20 cellular contexts compared by ENCODE assay signal in genomic region chrX:9790866-9791265, GRCh38. TPM values are rescaled to one million over a fixed set of nuclear protein-coding genes. Genes with fewer than 3 reads are reported as not detected.
DNase-seq lines count a peak whose midpoint lies in the region; ATAC-seq and TF ChIP-seq lines count a peak whose summit lies in the region.
"Had no signal": no experiment of that assay in that cellular context is flagged by ENCODE, and none has a peak within 500 bp of the region (broad histone marks: within the 10 kb centered on the region; RNA-seq: fewer than 3 reads in every experiment).

No MANE protein-coding gene starts in this region.

- peaks cover 9 to 14% of the 10 kb centered on the region in 2 donors for H3K27me3 Mint-ChIP-seq in CD4-positive, alpha-beta memory T cell
- peaks cover 17% of the 10 kb centered on the region for H3K27me3 Mint-ChIP-seq in activated T-helper 17 cell treated with anti-CD3 and anti-CD28 coated beads, Interleukin-2, amount 50 U/mL, for 72 hours

- no peak overlapping the region for H3K9ac ChIP-seq in HUES48 (ENCODE audit: low read depth, low read length)

- POLR2A ChIA-PET in CD4-positive, alpha-beta memory T cell (lab: Charles Lee; ENCODE audit: partially characterized antibody) = no interaction called here

- H3K79me2 ChIP-seq in hepatocyte = peaks cover 59% of the 10 kb centered on the region

- H3K36me3 Mint-ChIP-seq in CD4-positive, alpha-beta memory T cell = no peaks in the 10 kb centered on the region
- no peaks in the 10 kb centered on the region for H3K36me3 Mint-ChIP-seq in activated T-helper 17 cell treated with anti-CD3 and anti-CD28 coated beads, Interleukin-2, amount 50 U/mL, for 72 hours (ENCODE audit: low read depth)

- WGBS in hepatocyte (ENCODE audit: low lambda C conversion rate, missing lambda C conversion rate) = 67% methylated on average over 6 of the region's 6 CpGs
- 81 to 94% (median 87%) methylated on average over 6 of the region's 6 CpGs for WGBS in spleen, 5 donors

- CTCF ChIA-PET in CD4-positive, alpha-beta memory T cell (lab: Charles Lee; ENCODE audit: partially characterized antibody) = no interaction called here

- peaks cover 0 to 14% (median 8%) of the 10 kb centered on the region in 8 donors for H3K9me3 Mint-ChIP-seq in CD4-positive, alpha-beta memory T cell
- H3K9me3 Mint-ChIP-seq in activated T-helper 17 cell treated with anti-CD3 and anti-CD28 coated beads, Interleukin-2, amount 50 U/mL, for 72 hours = peaks cover 6% of the 10 kb centered on the region

- H4K20me1 ChIP-seq in hepatocyte (ENCODE audit: insufficient read depth, poor library complexity, severe bottlenecking) = no peaks in the 10 kb centered on the region

- H3K9me3 ChIP-seq in HUES48 (ENCODE audit: control insufficient read depth, insufficient read depth, low read length) = no peaks in the 10 kb centered on the region
- no peaks in the 10 kb centered on the region for H3K9me3 ChIP-seq in hepatocyte (ENCODE audit: low read depth)
- peaks cover 0 to 11% (median 0%) of the 10 kb centered on the region in 8 donors for H3K9me3 ChIP-seq in spleen
- no peaks in the 10 kb centered on the region for H3K9me3 ChIP-seq in CD4-positive, alpha-beta memory T cell (ENCODE audit: control insufficient read depth in 1 of 2, low read length in 2 of 2)

- H3K4me3 ChIP-seq in HUES48 (ENCODE audit: low read depth, low read length) (no peak overlapping the region; the same call in 1 of the 2 replicates), choroid plexus epithelial cell (ENCODE audit: low read depth, low read length) (no peak overlapping the region), hepatocyte (no peak overlapping the region), spleen (no peak overlapping the region)
- no peak overlapping the region for H3K4me3 ChIP-seq in CD4-positive, alpha-beta memory T cell (ENCODE audit: low read length in 2 of 2)

- H3K27me3 ChIP-seq in HUES48 (ENCODE audit: control insufficient read depth, insufficient read depth, low read length) = peaks cover 9% of the 10 kb centered on the region; the same call in 1 of the 2 replicates
- no peaks in the 10 kb centered on the region for H3K27me3 ChIP-seq in hepatocyte
- peaks cover 0 to 39% (median 20%) of the 10 kb centered on the region in 7 donors for H3K27me3 ChIP-seq in spleen (replicated peaks in 1 of 7)
- no peaks in the 10 kb centered on the region for H3K27me3 ChIP-seq in CD4-positive, alpha-beta memory T cell (ENCODE audit: insufficient read depth, low read length)

- TF ChIP-seq CTCF in choroid plexus epithelial cell (conservative IDR thresholded peaks at IDR 0.05; ENCODE audit: low read depth, low read length) (no peak), hepatocyte (IDR thresholded peaks at IDR 0.05; ENCODE audit: poor library complexity) (no peak), spleen (IDR thresholded peaks at IDR 0.05 in 8 of 11, conservative IDR thresholded peaks at IDR 0.05 in 3 of 11) (no peak)

- peaks cover 0 to 4% (median 0%) of the 10 kb centered on the region in 4 donors for H3K4me1 Mint-ChIP-seq in CD4-positive, alpha-beta memory T cell
- H3K4me1 Mint-ChIP-seq in activated T-helper 17 cell treated with anti-CD3 and anti-CD28 coated beads, Interleukin-2, amount 50 U/mL, for 72 hours = no peaks in the 10 kb centered on the region

- H3K27ac Mint-ChIP-seq in CD4-positive, alpha-beta memory T cell = no peak overlapping the region
- H3K27ac Mint-ChIP-seq in activated T-helper 17 cell treated with anti-CD3 and anti-CD28 coated beads, Interleukin-2, amount 50 U/mL, for 72 hours = no peak overlapping the region

- no peak overlapping the region for H3K4me2 ChIP-seq in hepatocyte

- H3K4me3 Mint-ChIP-seq in CD4-positive, alpha-beta memory T cell = no peak overlapping the region
- H3K4me3 Mint-ChIP-seq in activated T-helper 17 cell treated with anti-CD3 and anti-CD28 coated beads, Interleukin-2, amount 50 U/mL, for 72 hours = no peak overlapping the region

- no peak for ATAC-seq in activated T-helper 17 cell treated with anti-CD3 and anti-CD28 coated beads, Interleukin-2, amount 50 U/mL, for 72 hours (replicated peaks)

- no peak for TF ChIP-seq POLR2A in spleen (IDR thresholded peaks at IDR 0.05)

- H2AFZ ChIP-seq in hepatocyte = no peak overlapping the region

- H3K9me2 ChIP-seq in hepatocyte (replicated peaks; ENCODE audit: insufficient read depth) = no peaks in the 10 kb centered on the region

- H3K27ac ChIP-seq in HUES48 (ENCODE audit: low read depth, low read length) = peak overlapping the region; percentile 36
- peak overlapping the region; percentile 45 for H3K27ac ChIP-seq in hepatocyte
- no peak overlapping the region for H3K27ac ChIP-seq in spleen
- H3K27ac ChIP-seq in CD4-positive, alpha-beta memory T cell (ENCODE audit: low read depth, low read length) = no peak overlapping the region

- no peaks in the 10 kb centered on the region for H3K36me3 ChIP-seq in HUES48 (ENCODE audit: control insufficient read depth, insufficient read depth, low read length)
- H3K36me3 ChIP-seq in hepatocyte (replicated peaks; ENCODE audit: insufficient read depth, low read depth) = no peaks in the 10 kb centered on the region
- no peaks in the 10 kb centered on the region for H3K36me3 ChIP-seq in spleen
- H3K36me3 ChIP-seq in CD4-positive, alpha-beta memory T cell (ENCODE audit: insufficient read depth, low read length) = no peaks in the 10 kb centered on the region

- intact Hi-C loops in spleen (cut with DNase I; ENCODE audit: low total_unique reads) = no loop called here
- intact Hi-C loops in CD4-positive, alpha-beta memory T cell (cut with micrococcal nuclease) = no loop called here

- DNase-seq in choroid plexus epithelial cell (ENCODE audit: low read depth) (peak; percentile 33), hepatocyte (ENCODE audit: low spot score) (peak; percentile 19), spleen (peak; percentile 11), T-helper 9 cell (no peak), NCI-H510A treated with DMSO at 0.1 percent for 48 hours (lab: John Stamatoyannopoulos, UW) (no peak)
- no peak for DNase-seq in CD4-positive, alpha-beta memory T cell
- DNase-seq: C1 segment of cervical spinal cord; DMS 273 treated with DMSO at 0.1 percent for 48 hours; DND-41; GDM1; HCEC 1CT; NCI-H1417 treated with DMSO at 0.1 percent for 48 hours; NCI-H1930; NCI-H446; NK-92 treated with Interleukin-12 subunit alpha and Interleukin-12 subunit beta, amount 100 ng/mL, for 24 hours; Right ventricle myocardium superior had no signal

- H3K4me1 ChIP-seq in HUES48 (ENCODE audit: control insufficient read depth, insufficient read depth, low read length) = peaks cover 39% of the 10 kb centered on the region
- peaks cover 8% of the 10 kb centered on the region for H3K4me1 ChIP-seq in hepatocyte (ENCODE audit: insufficient read depth)
- peaks cover 0 to 11% (median 3%) of the 10 kb centered on the region in 6 donors for H3K4me1 ChIP-seq in spleen
- H3K4me1 ChIP-seq in CD4-positive, alpha-beta memory T cell (ENCODE audit: insufficient read depth, low read length) = no peaks in the 10 kb centered on the region

RNA-seq across cellular contexts. Expression of gene SHROOM2, which starts 4.6 kb away (rescaled TPM):
- 6.2 and 8.5 TPM in 2 replicates for total RNA-seq in hepatocyte
- 5.6 and 6.9 TPM in 2 replicates for polyA plus RNA-seq in hepatocyte
- total RNA-seq in spleen = 1 to 10 TPM; 1.5 to 3.7 (median 2.0) TPM
- under 1 TPM; 0.21 to 0.61 (median 0.22) TPM for polyA plus RNA-seq in spleen
- total RNA-seq in CD4-positive, alpha-beta memory T cell = not detected
- not detected for polyA plus RNA-seq in CD4-positive, alpha-beta memory T cell
- total RNA-seq in activated T-helper 17 cell treated with anti-CD3 and anti-CD28 coated beads, Interleukin-2, amount 50 U/mL, for 72 hours = not detected
- total RNA-seq: HT-29, OCI-LY7 had no signal

RNA-seq across cellular contexts. Expression of gene GPR143, which starts 25.2 kb away (rescaled TPM):
- total RNA-seq in hepatocyte = 3.0 and 3.2 TPM in 2 replicates
- 9.4 and 9.8 TPM in 2 replicates for polyA plus RNA-seq in hepatocyte
- not detected for total RNA-seq in spleen
- polyA plus RNA-seq in spleen = under 1 TPM in 1 of 3 donors, not detected in 2; 0.17 TPM
- not detected for total RNA-seq in CD4-positive, alpha-beta memory T cell
- under 1 TPM; 0.10 to 0.21 TPM for polyA plus RNA-seq in CD4-positive, alpha-beta memory T cell
- not detected for total RNA-seq in activated T-helper 17 cell treated with anti-CD3 and anti-CD28 coated beads, Interleukin-2, amount 50 U/mL, for 72 hours
- total RNA-seq: HT-29, OCI-LY7, Right ventricle myocardium superior had no signal

Comparison
In these comparisons a context has a peak if more than half of its experiments do, and no peak if none do; other contexts are left out.
1. H3K27ac ChIP-seq: peak in HUES48 (single experiment) and hepatocyte (single experiment); none in spleen (0 of 8) and CD4-positive, alpha-beta memory T cell (single experiment).
2. DNase-seq: peak in choroid plexus epithelial cell (single experiment), hepatocyte (single experiment) and spleen (single experiment); none in T-helper 9 cell (single experiment), NCI-H510A treated with DMSO at 0.1 percent for 48 hours (single experiment) and CD4-positive, alpha-beta memory T cell (0 of 5).